ENCODE assay signal across 8 cellular contexts in genomic region chr19:16542045-16542893, GRCh38. TPM values are rescaled to one million over a fixed set of nuclear protein-coding genes. Genes with fewer than 3 reads are reported as not detected.
DNase-seq lines count a peak whose midpoint lies in the region; ATAC-seq, FAIRE-seq and TF ChIP-seq lines count a peak whose summit lies in the region.

A gene with protein sequence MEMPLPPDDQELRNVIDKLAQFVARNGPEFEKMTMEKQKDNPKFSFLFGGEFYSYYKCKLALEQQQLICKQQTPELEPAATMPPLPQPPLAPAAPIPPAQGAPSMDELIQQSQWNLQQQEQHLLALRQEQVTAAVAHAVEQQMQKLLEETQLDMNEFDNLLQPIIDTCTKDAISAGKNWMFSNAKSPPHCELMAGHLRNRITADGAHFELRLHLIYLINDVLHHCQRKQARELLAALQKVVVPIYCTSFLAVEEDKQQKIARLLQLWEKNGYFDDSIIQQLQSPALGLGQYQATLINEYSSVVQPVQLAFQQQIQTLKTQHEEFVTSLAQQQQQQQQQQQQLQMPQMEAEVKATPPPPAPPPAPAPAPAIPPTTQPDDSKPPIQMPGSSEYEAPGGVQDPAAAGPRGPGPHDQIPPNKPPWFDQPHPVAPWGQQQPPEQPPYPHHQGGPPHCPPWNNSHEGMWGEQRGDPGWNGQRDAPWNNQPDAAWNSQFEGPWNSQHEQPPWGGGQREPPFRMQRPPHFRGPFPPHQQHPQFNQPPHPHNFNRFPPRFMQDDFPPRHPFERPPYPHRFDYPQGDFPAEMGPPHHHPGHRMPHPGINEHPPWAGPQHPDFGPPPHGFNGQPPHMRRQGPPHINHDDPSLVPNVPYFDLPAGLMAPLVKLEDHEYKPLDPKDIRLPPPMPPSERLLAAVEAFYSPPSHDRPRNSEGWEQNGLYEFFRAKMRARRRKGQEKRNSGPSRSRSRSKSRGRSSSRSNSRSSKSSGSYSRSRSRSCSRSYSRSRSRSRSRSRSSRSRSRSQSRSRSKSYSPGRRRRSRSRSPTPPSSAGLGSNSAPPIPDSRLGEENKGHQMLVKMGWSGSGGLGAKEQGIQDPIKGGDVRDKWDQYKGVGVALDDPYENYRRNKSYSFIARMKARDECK (minus strand): TSS chr19:16542437. CDS start chr19:16542378, 59 bp downstream.

- intact Hi-C loops in esophagus squamous epithelium (cut with DNase I): no loop called here

- H3K4me1 ChIP-seq in Karpas-422 (ENCODE audit: low read length) (peaks cover 33% of the 10 kb centered on the region), esophagus squamous epithelium (peaks cover 18 to 67% (median 36%) of the 10 kb centered on the region in 3 donors)

- peak in 1 of 6 experiments; percentile 19 for TF ChIP-seq CTCF in esophagus squamous epithelium (IDR thresholded peaks at IDR 0.05)

- H3K9me3 Mint-ChIP-seq in activated T-cell treated with anti-CD3 and anti-CD28 coated beads, Interleukin-2, amount 50 U/mL, for 72 hours: no peaks in the 10 kb centered on the region

- H3K4me3 Mint-ChIP-seq in activated T-cell treated with anti-CD3 and anti-CD28 coated beads, Interleukin-2, amount 50 U/mL, for 72 hours: peak within 1 kb of the TSS; percentile 95 to 99

- H3K79me2 ChIP-seq in Karpas-422 (ENCODE audit: low read length): peaks cover 66% of the 10 kb centered on the region

- peak; percentile 63 for ATAC-seq in GM21825 (IDR thresholded peaks at IDR 0.05; ENCODE audit: unreplicated experiment)
- ATAC-seq in activated T-cell treated with anti-CD3 and anti-CD28 coated beads, Interleukin-2, amount 50 U/mL, for 72 hours (replicated peaks in 1 of 2): peak; percentile 85 to 87

- peaks cover 59% of the 10 kb centered on the region for H3K4me1 Mint-ChIP-seq in activated T-cell treated with anti-CD3 and anti-CD28 coated beads, Interleukin-2, amount 50 U/mL, for 72 hours (ENCODE audit: low read depth)

- H3K27me3 ChIP-seq in Karpas-422 (ENCODE audit: low read length) (no peaks in the 10 kb centered on the region), esophagus squamous epithelium (no peaks in the 10 kb centered on the region)

- no peak for FAIRE-seq in RCC 7860 (lab: Jason Lieb, UNC)

- H3K9me2 ChIP-seq in Karpas-422 (replicated peaks; ENCODE audit: insufficient read depth, low read length): no peaks in the 10 kb centered on the region

- H3K4me3 ChIP-seq in Karpas-422 (ENCODE audit: low read length): peak within 1 kb of the TSS; percentile 88
- peak within 1 kb of the TSS; percentile 75 to 97 (median 86) for H3K4me3 ChIP-seq in esophagus squamous epithelium

- H3K36me3 ChIP-seq in Karpas-422 (ENCODE audit: insufficient read depth, low read length) (peaks cover 25% of the 10 kb centered on the region), esophagus squamous epithelium (peaks cover 0 to 33% (median 0%) of the 10 kb centered on the region in 3 donors)

- TF ChIP-seq POLR2A in esophagus squamous epithelium (IDR thresholded peaks at IDR 0.05): peak in 3 of 4 donors; percentile 45 to 83 (median 69)

- peaks cover 2 to 28% of the 10 kb centered on the region in 2 donors for H3K36me3 Mint-ChIP-seq in activated T-cell treated with anti-CD3 and anti-CD28 coated beads, Interleukin-2, amount 50 U/mL, for 72 hours (ENCODE audit: insufficient read depth in 2 of 2)

- H3K9ac ChIP-seq in Karpas-422 (ENCODE audit: low read length): peak within 1 kb of the TSS; percentile 84

- peak; percentile 87 for DNase-seq in DMS79 treated with DMSO at 0.1 percent for 48 hours (lab: John Stamatoyannopoulos, UW)
- DNase-seq in Karpas-422: peak; percentile 98
- DNase-seq in RCC 7860 (ENCODE audit: low spot score): peak; percentile 67
- DNase-seq in activated T-cell treated with anti-CD3 and anti-CD28 coated beads, Interleukin-2, amount 50 U/mL, for 72 hours: peak; percentile 95
- DNase-seq in esophagus squamous epithelium (lab: John Stamatoyannopoulos, UW): peak; percentile 58
- DNase-seq in myocyte (ENCODE audit: low read depth): peak; percentile 96
- DNase-seq in stimulated activated CD8-positive, alpha-beta memory T cell treated with anti-CD3 and anti-CD28 coated beads, Interleukin-7, amount 100 ng/mL, for 4 hours (ENCODE audit: low read depth in 2 of 2): peak; percentile 89 to 94

- H3K27ac Mint-ChIP-seq in activated T-cell treated with anti-CD3 and anti-CD28 coated beads, Interleukin-2, amount 50 U/mL, for 72 hours: peak within 1 kb of the TSS; percentile 96

- peak within 1 kb of the TSS; percentile 41; the same call in 1 of the 2 replicates for H2AFZ ChIP-seq in Karpas-422 (ENCODE audit: low read length)

- H3K4me2 ChIP-seq in Karpas-422 (ENCODE audit: low read depth, low read length, poor library complexity, severe bottlenecking): peak within 1 kb of the TSS; percentile 97

- peak within 1 kb of the TSS; percentile 87 for H3K27ac ChIP-seq in Karpas-422 (ENCODE audit: low read length)
- H3K27ac ChIP-seq in esophagus squamous epithelium: peak within 1 kb of the TSS; percentile 88 to 93 (median 92)

- 0% methylated on average over 52 of the region's 106 CpGs; no CpG with 5 or more reads in 1 of the 2 donors for WGBS in esophagus squamous epithelium, 2 donors

- H3K9me3 ChIP-seq in Karpas-422 (ENCODE audit: low read length): no peaks in the 10 kb centered on the region
- no peaks in the 10 kb centered on the region for H3K9me3 ChIP-seq in esophagus squamous epithelium

- peaks cover 21% of the 10 kb centered on the region for H4K20me1 ChIP-seq in Karpas-422 (ENCODE audit: insufficient read depth, low read depth, low read length)

- H3K27me3 Mint-ChIP-seq in activated T-cell treated with anti-CD3 and anti-CD28 coated beads, Interleukin-2, amount 50 U/mL, for 72 hours (ENCODE audit: low read depth): no peaks in the 10 kb centered on the region

RNA-seq across cellular contexts. Expression of the gene that starts here (rescaled TPM):
- 5.9 and 14.9 TPM in 2 replicates for total RNA-seq in Karpas-422 (2014; rRNA removed; shearing (Covaris generic); ENCODE audit: low replicate concordance)
- 10 to 100 TPM; 54.8 to 59.6 TPM for total RNA-seq in activated T-cell treated with anti-CD3 and anti-CD28 coated beads, Interleukin-2, amount 50 U/mL, for 72 hours
- total RNA-seq in esophagus squamous epithelium (10 to 100 TPM in 1 of 4 donors, 1 to 10 TPM in 3; 5.5 to 11.8 (median 9.6) TPM), myocyte (6.4 and 6.8 TPM in 2 replicates)
- 24.5 TPM for polyA plus RNA-seq in myocyte (2012)

Comparison
In these comparisons a context has a peak if more than half of its experiments do, and no peak if none do; other contexts are left out.
1. Peak in every context shown above with its lines: DNase-seq, ATAC-seq, H3K4me3 ChIP-seq and H3K27ac ChIP-seq.